9 cellular contexts compared by ENCODE assay signal in the genomic region with DNA sequence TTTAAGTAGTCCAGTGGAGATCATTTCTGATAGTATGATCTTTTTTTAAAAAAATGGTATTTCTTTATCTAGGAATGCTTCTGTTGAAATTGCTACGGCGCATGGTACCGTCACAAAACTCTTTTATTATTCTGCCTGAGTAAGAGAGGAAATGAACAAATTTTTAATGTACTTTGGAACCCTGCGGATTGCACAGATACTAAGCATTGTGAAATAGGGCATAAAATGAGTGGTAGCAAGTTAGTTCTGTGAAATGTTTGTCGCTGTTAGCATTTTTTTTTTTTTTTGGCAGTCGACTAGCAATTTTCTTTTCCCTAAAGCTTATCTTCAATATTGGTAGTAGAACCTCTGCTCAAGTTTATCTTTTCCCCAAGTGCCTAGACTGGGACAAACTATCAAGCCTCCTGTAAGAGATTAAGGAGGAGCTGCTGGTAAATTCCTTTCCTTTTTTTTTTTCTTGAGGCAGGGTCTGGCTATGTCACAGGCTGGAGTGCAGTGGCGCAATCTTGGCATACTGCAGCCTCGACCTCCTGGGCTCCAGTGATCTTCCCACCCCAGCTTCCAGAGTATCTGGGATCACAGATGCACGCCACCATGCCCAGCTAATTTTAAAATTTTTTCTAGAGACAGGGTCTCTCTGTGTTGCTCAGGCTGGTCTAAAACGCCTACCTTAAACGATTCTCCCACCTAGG.
DNase-seq lines count a peak whose midpoint lies in the region.
"Had no signal": no experiment of that assay in that cellular context is flagged by ENCODE, and none has a peak within 500 bp of the region (broad histone marks: within the 10 kb centered on the region; RNA-seq: fewer than 3 reads in every experiment).

No MANE protein-coding gene starts in this region.

- H3K4me3 ChIP-seq in endocrine pancreas (ENCODE audit: control insufficient read depth, insufficient read depth, low read length) (peak overlapping the region; percentile 84), mucosa of rectum (ENCODE audit: low read length in 2 of 2) (peak overlapping the region in 1 of 2 donors; percentile 99)

- H3K9ac ChIP-seq in endocrine pancreas (ENCODE audit: control insufficient read depth, insufficient read depth, low read length), result no peak overlapping the region
- no peak overlapping the region for H3K9ac ChIP-seq in mucosa of rectum (ENCODE audit: low read depth in 1 of 2, low read length in 2 of 2)

- no peaks in the 10 kb centered on the region for H3K27me3 ChIP-seq in endocrine pancreas (ENCODE audit: control insufficient read depth, insufficient read depth, low read length)
- no peaks in the 10 kb centered on the region for H3K27me3 ChIP-seq in mucosa of rectum (ENCODE audit: control insufficient read depth in 2 of 2, insufficient read depth in 2 of 2, low read length in 2 of 2)

- DNase-seq in AG20443 (ENCODE audit: low spot score) (peak; percentile 47), NCI-H226 (peak; percentile 59), dedifferentiated amniotic fluid mesenchymal stem cell (ENCODE audit: extremely low spot score) (no peak), putamen (ENCODE audit: low spot score) (no peak)
- DNase-seq in activated effector memory CD4-positive, alpha-beta T cell treated with Interleukin-2 at 50 U/mL for 16 hours, result no peak
- no peak for DNase-seq in activated CD8-positive, alpha-beta memory T cell treated with anti-CD3 and anti-CD28 coated beads, Interleukin-2, amount 50 U/mL, for 4 hours
- DNase-seq: Kasumi-1 had no signal

- peaks cover 4% of the 10 kb centered on the region for H3K4me1 ChIP-seq in endocrine pancreas (ENCODE audit: control insufficient read depth, insufficient read depth, low read length)
- peaks cover 13 to 16% of the 10 kb centered on the region in 2 donors for H3K4me1 ChIP-seq in mucosa of rectum (ENCODE audit: control insufficient read depth in 2 of 2, insufficient read depth in 2 of 2, low read length in 2 of 2)

- H3K9me3 ChIP-seq in endocrine pancreas (ENCODE audit: control insufficient read depth, low read length) (no peaks in the 10 kb centered on the region), mucosa of rectum (ENCODE audit: control insufficient read depth in 2 of 2, low read length in 2 of 2) (no peaks in the 10 kb centered on the region)

- H3K36me3 ChIP-seq in endocrine pancreas (ENCODE audit: control insufficient read depth, insufficient read depth, low read length), result no peaks in the 10 kb centered on the region
- no peaks in the 10 kb centered on the region for H3K36me3 ChIP-seq in mucosa of rectum (ENCODE audit: control insufficient read depth in 2 of 2, insufficient read depth in 2 of 2, low read length in 2 of 2)

- peak overlapping the region; percentile 94 to 97 for H3K27ac ChIP-seq in mucosa of rectum (ENCODE audit: low read depth in 2 of 2, low read length in 2 of 2)

Comparison
In these comparisons a context has a peak if more than half of its experiments do, and no peak if none do; other contexts are left out.
1. DNase-seq: peak in AG20443 (single experiment) and NCI-H226 (single experiment); none in dedifferentiated amniotic fluid mesenchymal stem cell (single experiment), activated effector memory CD4-positive, alpha-beta T cell treated with Interleukin-2 at 50 U/mL for 16 hours (single experiment), activated CD8-positive, alpha-beta memory T cell treated with anti-CD3 and anti-CD28 coated beads, Interleukin-2, amount 50 U/mL, for 4 hours (single experiment) and putamen (single experiment).